In genomic region chr3:75140904-75141615, GRCh38 we compare ENCODE assay signal across 36 cellular contexts.
A peak's percentile ranks its signal among the peaks of the same experiment; 100 is the strongest.
DNase-seq lines count a peak whose midpoint lies in the region; FAIRE-seq and TF ChIP-seq lines count a peak whose summit lies in the region.
"Had no signal": no experiment of that assay in that cellular context is flagged by ENCODE, and none has a peak within 500 bp of the region (broad histone marks: within the 10 kb centered on the region; RNA-seq: fewer than 3 reads in every experiment).

No MANE protein-coding gene starts in this region.

- no peak overlapping the region for H3K27ac Mint-ChIP-seq in endodermal cell
- H3K27ac Mint-ChIP-seq: activated CD4-positive, alpha-beta memory T cell treated with anti-CD3 and anti-CD28 coated beads, Interleukin-2, amount 10 ng/mL, durations not matched to agents 7 days and 5 days; activated naive CD8-positive, alpha-beta T cell; activated T-helper 2 cell treated with anti-CD3 and anti-CD28 coated beads, Interferon-gamma antibody, Interleukin-2, Interleukin-4, amounts not matched to agents 10 μg/mL and 5 μg/mL and 100 μg/mL, durations not matched to agents 14 hours and 24 hours and 36 hours; B cell; GM23338; T-cell had no signal

- H3K4me1 ChIP-seq in endodermal cell (ENCODE audit: control insufficient read depth, insufficient read depth, low read length) (no peaks in the 10 kb centered on the region), thyroid gland (no peaks in the 10 kb centered on the region)
- H3K4me1 ChIP-seq: esophagus squamous epithelium, Peyer's patch, right atrium auricular region, SJCRH30, tibial nerve had no signal

- TF ChIP-seq POLR2A in GM12892 (IDR thresholded peaks at IDR 0.05; ENCODE audit: low read depth, low read length) (no peak), thyroid gland (IDR thresholded peaks at IDR 0.05) (no peak)

- no peak overlapping the region for H3K9ac ChIP-seq in endodermal cell (ENCODE audit: extremely low read depth, low read length, poor library complexity, severe bottlenecking)

- intact Hi-C loops in thyroid gland (cut with DNase I) = no loop called here

- TF ChIP-seq CTCF in GM12874 (IDR thresholded peaks at IDR 0.05; ENCODE audit: insufficient read depth, low read depth, low read length) (0 out of 2 replicates have a peak, but pooled peaks have one; percentile 11), endodermal cell (conservative IDR thresholded peaks at IDR 0.05) (peak; percentile 35), thyroid gland (IDR thresholded peaks at IDR 0.05) (no peak)

- H3K4me3 ChIP-seq in endodermal cell (ENCODE audit: low read length) (no peak overlapping the region), thyroid gland (replicated peaks in 1 of 3) (no peak overlapping the region)
- H3K4me3 ChIP-seq: cardiac muscle cell, coronary artery, esophagus squamous epithelium, GM23338, Peyer's patch, right atrium auricular region, SJCRH30, tibial nerve had no signal

- no peak overlapping the region for H3K27ac ChIP-seq in endodermal cell (ENCODE audit: low read depth, low read length)
- H3K27ac ChIP-seq in thyroid gland = no peak overlapping the region
- H3K27ac ChIP-seq: cardiac muscle cell, coronary artery, esophagus squamous epithelium, Peyer's patch, right atrium auricular region, SJCRH30, tibial nerve had no signal

- no peaks in the 10 kb centered on the region for H3K27me3 Mint-ChIP-seq in endodermal cell (ENCODE audit: insufficient read depth)
- H3K27me3 Mint-ChIP-seq: activated CD4-positive, alpha-beta memory T cell treated with anti-CD3 and anti-CD28 coated beads, Interleukin-2, amount 10 ng/mL, durations not matched to agents 7 days and 5 days; activated naive CD8-positive, alpha-beta T cell; B cell; CD8-positive, alpha-beta memory T cell; IgD-negative memory B cell; T-cell had no signal

- no peak for FAIRE-seq in GM12892 (lab: Jason Lieb, UNC)
- FAIRE-seq: TTC549 had no signal

- H3K4me1 Mint-ChIP-seq in endodermal cell = no peaks in the 10 kb centered on the region
- H3K4me1 Mint-ChIP-seq: activated CD4-positive, alpha-beta memory T cell treated with anti-CD3 and anti-CD28 coated beads, Interleukin-2, amount 10 ng/mL, durations not matched to agents 7 days and 5 days; B cell; CD8-positive, alpha-beta memory T cell; GM23338; IgD-negative memory B cell; neural crest cell; T-cell had no signal

- H3K4me3 Mint-ChIP-seq in endodermal cell = no peak overlapping the region
- H3K4me3 Mint-ChIP-seq: activated CD4-positive, alpha-beta memory T cell treated with anti-CD3 and anti-CD28 coated beads, Interleukin-2, amount 10 ng/mL, durations not matched to agents 7 days and 5 days; activated naive CD8-positive, alpha-beta T cell; B cell; CD8-positive, alpha-beta memory T cell; GM23338; IgD-negative memory B cell; neural crest cell; T-cell had no signal

- H3K36me3 Mint-ChIP-seq in endodermal cell (ENCODE audit: low read depth) = no peaks in the 10 kb centered on the region
- H3K36me3 Mint-ChIP-seq: activated naive CD8-positive, alpha-beta T cell; CD8-positive, alpha-beta memory T cell; IgD-negative memory B cell; T-cell had no signal

- no peaks in the 10 kb centered on the region for H3K27me3 ChIP-seq in endodermal cell (ENCODE audit: control insufficient read depth, insufficient read depth, low read length, poor library complexity, severe bottlenecking)
- H3K27me3 ChIP-seq in thyroid gland = no peaks in the 10 kb centered on the region
- H3K27me3 ChIP-seq: cardiac muscle cell, esophagus squamous epithelium, Peyer's patch, right atrium auricular region, SJCRH30, tibial nerve had no signal

- H3K9me3 Mint-ChIP-seq in endodermal cell = peaks cover 17% of the 10 kb centered on the region

- WGBS in endodermal cell (ENCODE audit: insufficient coverage in 1 of 2, insufficient read length in 1 of 2), 2 experiments = 93 to 98% methylated on average over 6 to 8 of the region's 8 CpGs
- WGBS in thyroid gland, 2 donors = 84 to 86% methylated on average over 8 of the region's 8 CpGs

- peak; percentile 25 for DNase-seq in COLO668 (lab: John Stamatoyannopoulos, UW; ENCODE audit: unreplicated experiment)
- peak; percentile 68 for DNase-seq in MV-4-11 (lab: John Stamatoyannopoulos, UW)
- DNase-seq in endodermal cell = no peak
- DNase-seq in NCI-H146 (lab: John Stamatoyannopoulos, UW) = no peak
- no peak for DNase-seq in RKO (ENCODE audit: low spot score)
- no peak for DNase-seq in GM12892 (ENCODE audit: insufficient read length)
- DNase-seq in thyroid gland = no peak
- DNase-seq: activated CD4-positive, alpha-beta memory T cell treated with anti-CD3 and anti-CD28 coated beads, Interleukin-2, amount 10 ng/mL, durations not matched to agents 7 days and 5 days; activated CD4-positive, alpha-beta T cell treated with anti-CD3 and anti-CD28 coated beads for 1 hour; anterior cingulate cortex; CD8-positive, alpha-beta memory T cell; DMS79; effector memory CD4-positive, alpha-beta T cell; esophagus squamous epithelium; foreskin melanocyte; GF-D8; left cardiac atrium; NCI-H1417; NCI-H2107; NCI-H446; SJCRH30; stimulated activated CD4-positive, alpha-beta T cell treated with anti-CD3 and anti-CD28 coated beads, Interleukin-2, amount 100 ng/mL, for 24 hours; T-cell had no signal

- peaks cover 19% of the 10 kb centered on the region for H3K9me3 ChIP-seq in endodermal cell (ENCODE audit: control insufficient read depth, low read length)
- no peaks in the 10 kb centered on the region for H3K9me3 ChIP-seq in thyroid gland
- H3K9me3 ChIP-seq: esophagus squamous epithelium, Peyer's patch, right atrium auricular region, SJCRH30 had no signal

- H3K36me3 ChIP-seq in endodermal cell (ENCODE audit: control insufficient read depth, insufficient read depth, low read length) (no peaks in the 10 kb centered on the region), thyroid gland (no peaks in the 10 kb centered on the region)
- H3K36me3 ChIP-seq: cardiac muscle cell, esophagus squamous epithelium, Peyer's patch, right atrium auricular region, SJCRH30, tibial nerve had no signal

Comparison
In these comparisons a context has a peak if more than half of its experiments do, and no peak if none do; other contexts are left out.
1. DNase-seq: peak in COLO668 (single experiment) and MV-4-11 (single experiment); none in endodermal cell (single experiment), NCI-H146 (single experiment), RKO (single experiment), GM12892 (single experiment) and thyroid gland (0 of 2).
2. CTCF ChIP-seq: peak in GM12874 (single experiment) and endodermal cell (single experiment); none in thyroid gland (0 of 6).